In the genomic region with DNA sequence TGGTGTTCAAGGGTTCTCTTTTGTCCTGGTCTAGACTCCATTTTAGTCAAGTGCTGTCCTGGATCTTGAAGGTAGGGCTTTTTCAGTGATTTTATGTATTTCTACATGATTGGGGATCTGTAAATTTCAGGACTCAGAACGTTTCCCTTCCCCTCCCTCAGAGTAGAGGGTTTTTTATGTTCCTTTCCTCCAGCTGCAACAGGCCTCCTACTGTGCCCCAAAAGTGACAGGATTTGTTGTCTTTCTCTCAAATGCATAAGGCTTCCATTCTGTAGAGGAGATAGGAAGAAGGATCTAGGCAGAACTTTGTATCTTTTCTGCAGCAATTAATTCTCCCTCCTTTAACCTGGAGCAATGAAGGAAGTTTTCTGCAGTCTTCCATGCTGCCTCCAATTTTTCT, we compare ENCODE assay signal across 30 cellular contexts.
"Had no signal": no experiment of that assay in that cellular context is flagged by ENCODE, and none has a peak within 500 bp of the region (broad histone marks: within the 10 kb centered on the region; RNA-seq: fewer than 3 reads in every experiment).

No MANE protein-coding gene starts in this region.

- H3K4me3 ChIP-seq: adrenal gland, body of pancreas, esophagus muscularis mucosa, gastrocnemius medialis, heart right ventricle had no signal

- H3K4me3 Mint-ChIP-seq: activated CD4-positive, alpha-beta memory T cell treated with anti-CD3 and anti-CD28 coated beads for 36 hours; activated CD4-positive, alpha-beta T cell treated with anti-CD3 and anti-CD28 coated beads for 36 hours; activated CD4-positive, alpha-beta T cell treated with anti-CD3 and anti-CD28 coated beads, Interleukin-2, amount 10 ng/mL, durations not matched to agents 24 days and 14 days; activated naive CD4-positive, alpha-beta T cell treated with anti-CD3 and anti-CD28 coated beads for 36 hours; activated naive CD4-positive, alpha-beta T cell treated with anti-CD3 and anti-CD28 coated beads, Interleukin-2, amount 50 U/mL, for 24 hours; activated naive CD8-positive, alpha-beta T cell treated with anti-CD3 and anti-CD28 coated beads for 36 hours; activated naive CD8-positive, alpha-beta T cell treated with anti-CD3 and anti-CD28 coated beads, Interleukin-2, amount 50 U/mL, for 24 hours; activated T-cell treated with anti-CD3 and anti-CD28 coated beads, Interleukin-2, amount 50 U/mL, for 4 hours; activated T-helper 17 cell treated with anti-CD3 and anti-CD28 coated beads, Interleukin-2, amount 50 U/mL, for 72 hours; T-helper 17 cell; T-helper 2 cell treated with Interferon-gamma antibody and Interleukin-4, amounts not matched to agents 5 μg/mL and 100 μg/mL, for 36 hours had no signal

- H3K27me3 Mint-ChIP-seq: activated CD4-positive, alpha-beta memory T cell treated with anti-CD3 and anti-CD28 coated beads for 36 hours; activated CD4-positive, alpha-beta T cell treated with anti-CD3 and anti-CD28 coated beads for 36 hours; activated CD4-positive, alpha-beta T cell treated with anti-CD3 and anti-CD28 coated beads, Interleukin-2, amount 10 ng/mL, durations not matched to agents 24 days and 14 days; activated naive CD4-positive, alpha-beta T cell treated with anti-CD3 and anti-CD28 coated beads, Interleukin-2, amount 50 U/mL, for 24 hours; activated naive CD8-positive, alpha-beta T cell treated with anti-CD3 and anti-CD28 coated beads for 36 hours; activated naive CD8-positive, alpha-beta T cell treated with anti-CD3 and anti-CD28 coated beads, Interleukin-2, amount 50 U/mL, for 24 hours; activated T-helper 17 cell treated with anti-CD3 and anti-CD28 coated beads, Interleukin-2, amount 50 U/mL, for 72 hours; T-helper 17 cell had no signal

- H3K36me3 ChIP-seq: adrenal gland, gastrocnemius medialis, WERI-Rb-1 had no signal

- H3K36me3 Mint-ChIP-seq: activated CD4-positive, alpha-beta memory T cell treated with anti-CD3 and anti-CD28 coated beads for 36 hours had no signal

- H3K27me3 ChIP-seq: adrenal gland, body of pancreas, esophagus muscularis mucosa, foreskin keratinocyte, gastrocnemius medialis, heart right ventricle had no signal

- H3K27ac Mint-ChIP-seq: activated CD4-positive, alpha-beta memory T cell treated with anti-CD3 and anti-CD28 coated beads for 36 hours; activated CD4-positive, alpha-beta T cell treated with anti-CD3 and anti-CD28 coated beads for 36 hours; activated CD4-positive, alpha-beta T cell treated with anti-CD3 and anti-CD28 coated beads, Interleukin-2, amount 10 ng/mL, durations not matched to agents 24 days and 14 days; activated naive CD4-positive, alpha-beta T cell treated with anti-CD3 and anti-CD28 coated beads for 36 hours; activated naive CD4-positive, alpha-beta T cell treated with anti-CD3 and anti-CD28 coated beads, Interleukin-2, amount 50 U/mL, for 24 hours; activated naive CD8-positive, alpha-beta T cell treated with anti-CD3 and anti-CD28 coated beads for 36 hours; activated naive CD8-positive, alpha-beta T cell treated with anti-CD3 and anti-CD28 coated beads, Interleukin-2, amount 50 U/mL, for 24 hours; activated T-helper 17 cell treated with anti-CD3 and anti-CD28 coated beads, Interleukin-2, amount 50 U/mL, for 72 hours; T-helper 17 cell; T-helper 2 cell treated with Interferon-gamma antibody and Interleukin-4, amounts not matched to agents 5 μg/mL and 100 μg/mL, for 36 hours had no signal

- H3K9me3 ChIP-seq: adrenal gland, body of pancreas, esophagus muscularis mucosa, gastrocnemius medialis had no signal

- H3K9me3 Mint-ChIP-seq: activated CD4-positive, alpha-beta memory T cell treated with anti-CD3 and anti-CD28 coated beads for 36 hours; activated CD4-positive, alpha-beta T cell treated with anti-CD3 and anti-CD28 coated beads, Interleukin-2, amount 10 ng/mL, durations not matched to agents 24 days and 14 days; activated naive CD4-positive, alpha-beta T cell treated with anti-CD3 and anti-CD28 coated beads for 36 hours; activated T-helper 17 cell treated with anti-CD3 and anti-CD28 coated beads, Interleukin-2, amount 50 U/mL, for 72 hours; T-helper 2 cell treated with Interferon-gamma antibody and Interleukin-4, amounts not matched to agents 5 μg/mL and 100 μg/mL, for 36 hours had no signal

- ATAC-seq: activated CD4-positive, alpha-beta T cell treated with anti-CD3 and anti-CD28 coated beads for 36 hours; activated naive CD8-positive, alpha-beta T cell treated with anti-CD3 and anti-CD28 coated beads, Interleukin-2, amount 50 U/mL, for 24 hours; activated T-cell treated with anti-CD3 and anti-CD28 coated beads, Interleukin-2, amount 50 U/mL, for 4 hours; activated T-helper 17 cell treated with anti-CD3 and anti-CD28 coated beads, Interleukin-2, amount 50 U/mL, for 72 hours; body of pancreas; foreskin keratinocyte; gastrocnemius medialis; heart right ventricle; T-helper 17 cell had no signal

- H3K4me1 Mint-ChIP-seq: activated CD4-positive, alpha-beta T cell treated with anti-CD3 and anti-CD28 coated beads for 36 hours; activated CD4-positive, alpha-beta T cell treated with anti-CD3 and anti-CD28 coated beads, Interleukin-2, amount 10 ng/mL, durations not matched to agents 24 days and 14 days; activated naive CD4-positive, alpha-beta T cell treated with anti-CD3 and anti-CD28 coated beads, Interleukin-2, amount 50 U/mL, for 24 hours; activated naive CD8-positive, alpha-beta T cell treated with anti-CD3 and anti-CD28 coated beads for 36 hours; activated naive CD8-positive, alpha-beta T cell treated with anti-CD3 and anti-CD28 coated beads, Interleukin-2, amount 50 U/mL, for 24 hours; activated T-helper 17 cell treated with anti-CD3 and anti-CD28 coated beads, Interleukin-2, amount 50 U/mL, for 72 hours; T-helper 17 cell had no signal

- H3K27ac ChIP-seq: adrenal gland, body of pancreas, esophagus muscularis mucosa, foreskin keratinocyte, gastrocnemius medialis, heart right ventricle, WERI-Rb-1 had no signal

- DNase-seq: activated CD4-positive, alpha-beta memory T cell treated with anti-CD3 and anti-CD28 coated beads for 36 hours; activated CD4-positive, alpha-beta T cell treated with anti-CD3 and anti-CD28 coated beads for 36 hours; activated CD4-positive, alpha-beta T cell treated with anti-CD3 and anti-CD28 coated beads, Interleukin-2, amount 10 ng/mL, durations not matched to agents 24 days and 14 days; activated CD4-positive, CD25-positive, alpha-beta regulatory T cell; activated CD4-positive, CD25-positive, alpha-beta regulatory T cell treated with anti-CD3 and anti-CD28 coated beads, Interleukin-2, amount 50 U/mL, for 72 hours; activated CD8-positive, alpha-beta memory T cell treated with anti-CD3 and anti-CD28 coated beads for 24 hours; activated effector memory CD4-positive, alpha-beta T cell treated with anti-CD3 and anti-CD28 coated beads, Interleukin-2, amount 50 U/mL, for 16 hours; activated naive CD4-positive, alpha-beta T cell treated with anti-CD3 and anti-CD28 coated beads for 36 hours; activated naive CD8-positive, alpha-beta T cell treated with anti-CD3 and anti-CD28 coated beads for 36 hours; activated naive CD8-positive, alpha-beta T cell treated with anti-CD3 and anti-CD28 coated beads, Interleukin-2, amount 50 U/mL, for 24 hours; activated T-cell treated with anti-CD3 and anti-CD28 coated beads, Interleukin-2, amount 50 U/mL, for 4 hours; adrenal gland; amygdala; aorta; body of pancreas; caudate nucleus; cortex of kidney; dermis blood vessel endothelial cell; effector CD8-positive, alpha-beta T cell; foreskin keratinocyte; gastrocnemius medialis; heart right ventricle; T-helper 1 cell; T-helper 17 cell; T1000; WERI-Rb-1 had no signal

- H3K4me1 ChIP-seq: adrenal gland, body of pancreas, esophagus muscularis mucosa, foreskin keratinocyte, gastrocnemius medialis, heart right ventricle had no signal
